ENCODE assay signal across 8 cellular contexts in genomic region chr15:40893733-40894688, GRCh38. TPM values are rescaled to one million over a fixed set of nuclear protein-coding genes. Genes with fewer than 3 reads are reported as not detected.
DNase-seq lines count a peak whose midpoint lies in the region; ATAC-seq and TF ChIP-seq lines count a peak whose summit lies in the region.

VPS18 (plus strand) TSS chr15:40894450; CDS start chr15:40894769, 319 bp downstream.

- H3K27ac Mint-ChIP-seq in WTC11: peak within 1 kb of the TSS; percentile 99

- H3K36me3 Mint-ChIP-seq in WTC11: peaks cover 25% of the 10 kb centered on the region

- peak within 1 kb of the TSS; percentile 93 to 95 for H3K4me3 ChIP-seq in cardiac fibroblast (replicated peaks in 1 of 2; ENCODE audit: low read depth in 2 of 2, low read length in 2 of 2)

- CTCF ChIA-PET in WTC11 (lab: Charles Lee): interaction anchor here (0.6 to 6.4 kb wide), 62 partner anchors 9 to 557 kb away, joined by 3 to 500 read pairs (median 6); partner anchors contain the start of genes CCDC32, CHAC1, CHP1 and DLL4

- H3K4me1 Mint-ChIP-seq in WTC11: peaks cover 13% of the 10 kb centered on the region

- peak within 1 kb of the TSS; percentile 97 for H3K4me3 Mint-ChIP-seq in WTC11

- peak; percentile 94 for DNase-seq in AG09319 (ENCODE audit: extremely low read depth, low read depth)
- peak; percentile 84 for DNase-seq in NCI-H226
- DNase-seq in WTC11 (ENCODE audit: low spot score): peak; percentile 99
- DNase-seq in cardiac fibroblast (ENCODE audit: low read depth in 2 of 2): peak; percentile 98
- peak; percentile 98 for DNase-seq in inferior parietal cortex (ENCODE audit: extremely low spot score)
- DNase-seq in stimulated activated CD4-positive, alpha-beta T cell treated with anti-CD3 and anti-CD28 coated beads, Interleukin-12 subunit alpha, Interleukin-12 subunit beta, amount 100 ng/mL, for 24 hours (ENCODE audit: low read depth in 2 of 2): peak; percentile 97 to 100

- in situ Hi-C loops in GM18951 (cut with MboI; ENCODE audit: low sequenced_read_pairs, unreplicated experiment): loop anchor here (5.0 kb wide), 1 partner anchor 42 kb away; no protein-coding TSS in a partner anchor

- peak; percentile 73 for TF ChIP-seq POLR2A in GM18951 (IDR thresholded peaks at IDR 0.05; ENCODE audit: extremely low read depth, insufficient read depth, insufficient read length)

- POLR2A ChIA-PET in WTC11 (lab: Charles Lee): interaction anchor here (0.6 to 2.4 kb wide), 15 partner anchors 9 to 218 kb away, joined by 3 to 18 read pairs (median 5); partner anchors contain the start of genes CHAC1, GCHFR, RAD51 and RHOV

- no peaks in the 10 kb centered on the region for H3K9me3 Mint-ChIP-seq in WTC11

- peaks cover 17% of the 10 kb centered on the region for H3K27me3 Mint-ChIP-seq in WTC11 (ENCODE audit: low read depth)

- ATAC-seq in HG03196 (IDR thresholded peaks at IDR 0.05; ENCODE audit: unreplicated experiment) (peak; percentile 74), WTC11 (peak; percentile 92)

- peak; percentile 78 for TF ChIP-seq CTCF in AG09319 (IDR thresholded peaks at IDR 0.05; ENCODE audit: low read depth, low read length)
- TF ChIP-seq CTCF in WTC11 (IDR thresholded peaks at IDR 0.05): peak; percentile 96
- TF ChIP-seq CTCF in cardiac fibroblast (IDR thresholded peaks at IDR 0.05; ENCODE audit: low read depth, low read length): peak; percentile 92

TF ChIP-seq in WTC11, 78 proteins besides CTCF, POLR2A, EP300 and RAD21 (continues in another document):
- no peak for TF ChIP-seq NR1H2 (CRISPR knock-in tag; IDR thresholded peaks at IDR 0.05)
- no peak for TF ChIP-seq ZNF263 (CRISPR knock-in tag; IDR thresholded peaks at IDR 0.05; ENCODE audit: low read depth)
- TF ChIP-seq USF1 (CRISPR knock-in tag; IDR thresholded peaks at IDR 0.05): peak; percentile 92
- no peak for TF ChIP-seq ZNF121 (CRISPR knock-in tag; IDR thresholded peaks at IDR 0.05)
- no peak for TF ChIP-seq ZSCAN18 (CRISPR knock-in tag; IDR thresholded peaks at IDR 0.05)
- TF ChIP-seq HMGXB4 (CRISPR knock-in tag; IDR thresholded peaks at IDR 0.05): peak; percentile 15; the same call in 1 of the 2 replicates
- TF ChIP-seq RELA (CRISPR knock-in tag; IDR thresholded peaks at IDR 0.05; ENCODE audit: borderline replicate concordance): no peak
- TF ChIP-seq SP1 (CRISPR knock-in tag; conservative IDR thresholded peaks at IDR 0.05): peak; percentile 86
- peak; percentile 84; the same call in 1 of the 2 replicates for TF ChIP-seq ETV6 (CRISPR knock-in tag; IDR thresholded peaks at IDR 0.05)
- no peak for TF ChIP-seq ZNF425 (CRISPR knock-in tag; conservative IDR thresholded peaks at IDR 0.05)
- TF ChIP-seq GABPB1 (CRISPR knock-in tag; IDR thresholded peaks at IDR 0.05): peak; percentile 80
- no peak for TF ChIP-seq ZNF232 (CRISPR knock-in tag; IDR thresholded peaks at IDR 0.05)
- TF ChIP-seq CREM (CRISPR knock-in tag; IDR thresholded peaks at IDR 0.05): peak; percentile 95
- TF ChIP-seq JUN (CRISPR knock-in tag; IDR thresholded peaks at IDR 0.05): no peak
- 0 out of 2 replicates have a peak, but pooled peaks have one; percentile 27 for TF ChIP-seq ESRRA (CRISPR knock-in tag; IDR thresholded peaks at IDR 0.05; ENCODE audit: borderline replicate concordance)
- TF ChIP-seq MYBL2 (CRISPR knock-in tag; IDR thresholded peaks at IDR 0.05): peak; percentile 56; the same call in 1 of the 2 replicates
- TF ChIP-seq HMGA2 (CRISPR knock-in tag; IDR thresholded peaks at IDR 0.05): 0 out of 2 replicates have a peak, but pooled peaks have one; percentile 4
- peak; percentile 84; the same call in 1 of the 2 replicates for TF ChIP-seq ARID4B (CRISPR knock-in tag; IDR thresholded peaks at IDR 0.05; ENCODE audit: borderline replicate concordance)
- TF ChIP-seq FOXP1 (CRISPR knock-in tag; IDR thresholded peaks at IDR 0.05; ENCODE audit: borderline replicate concordance): no peak

RNA-seq across cellular contexts. Expression of gene VPS18, which starts in this region (rescaled TPM):
- total RNA-seq in WTC11 (2021): 22.0 to 27.3 TPM (median 24.1 TPM) in 3 replicates

Comparison
In these comparisons a context has a peak if more than half of its experiments do, and no peak if none do; other contexts are left out.
1. Peak in every context shown above with its lines: DNase-seq, ATAC-seq and H3K4me3 ChIP-seq.